10 cellular contexts compared by ENCODE assay signal in the genomic region with DNA sequence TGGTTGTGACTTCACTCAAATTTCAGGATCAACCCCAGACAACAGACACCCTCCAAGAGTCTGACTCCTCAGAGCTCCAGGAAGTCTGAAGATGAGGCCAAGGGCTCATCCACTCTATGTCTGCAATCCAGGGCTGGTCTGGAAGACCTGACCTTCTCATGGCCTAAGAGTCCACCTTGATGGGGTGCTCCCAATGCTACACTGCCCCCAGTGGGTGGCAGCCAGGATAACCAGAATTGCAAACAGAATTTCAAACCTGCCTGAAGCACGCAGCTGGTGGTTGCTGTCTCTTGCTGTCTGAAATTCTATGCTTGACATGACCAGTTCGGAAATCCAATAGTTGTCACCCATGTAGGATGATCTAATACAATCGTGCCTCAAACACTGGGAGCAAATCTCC.
DNase-seq lines count a peak whose midpoint lies in the region; ATAC-seq and TF ChIP-seq lines count a peak whose summit lies in the region.
"Had no signal": no experiment of that assay in that cellular context is flagged by ENCODE, and none has a peak within 500 bp of the region (broad histone marks: within the 10 kb centered on the region; RNA-seq: fewer than 3 reads in every experiment).

No MANE protein-coding gene starts in this region.

- DNase-seq in AG09319 (ENCODE audit: extremely low read depth, low read depth) (no peak), GM12865 (ENCODE audit: low read depth) (no peak), T-helper 17 cell (no peak), heart right ventricle (no peak), SHP77 treated with DMSO at 0.1 percent for 48 hours (lab: John Stamatoyannopoulos, UW) (no peak), AML-193 (lab: John Stamatoyannopoulos, UW) (no peak), kidney tubule cell (ENCODE audit: low spot score) (no peak)
- DNase-seq: NCI-H2081 treated with DMSO at 0.1 percent for 48 hours had no signal

- peaks cover 5% of the 10 kb centered on the region for H3K36me3 Mint-ChIP-seq in T-helper 17 cell (ENCODE audit: low read depth)

- intact Hi-C loops in heart right ventricle (cut with DNase I) = no loop called here

- no peaks in the 10 kb centered on the region for H3K9me3 ChIP-seq in T-helper 17 cell (ENCODE audit: control insufficient read depth, low read length, poor library complexity, severe bottlenecking)
- no peaks in the 10 kb centered on the region for H3K9me3 ChIP-seq in heart right ventricle

- H3K4me3 Mint-ChIP-seq in T-helper 17 cell = no peak overlapping the region

- H3K4me1 Mint-ChIP-seq in T-helper 17 cell = peaks cover 31% of the 10 kb centered on the region

- TF ChIP-seq CTCF in AG09319 (IDR thresholded peaks at IDR 0.05; ENCODE audit: low read depth, low read length) = peak; percentile 12
- peak; percentile 30 for TF ChIP-seq CTCF in GM12865 (IDR thresholded peaks at IDR 0.05; ENCODE audit: insufficient read depth, low read depth, low read length, missing control alignments)
- peak in 5 of 9 donors; percentile 30 to 53 (median 43) for TF ChIP-seq CTCF in heart right ventricle (IDR thresholded peaks at IDR 0.05)

- no peak overlapping the region for H3K27ac ChIP-seq in heart right ventricle
- H3K27ac ChIP-seq: epithelial cell of prostate had no signal

- peaks cover 0 to 61% (median 6%) of the 10 kb centered on the region in 9 donors for H3K36me3 ChIP-seq in heart right ventricle

- 61 to 74% methylated on average over 3 of the region's 3 CpGs for WGBS in heart right ventricle, 2 donors

- H3K4me1 ChIP-seq in heart right ventricle = peaks cover 0 to 3% (median 0%) of the 10 kb centered on the region in 9 donors

- ATAC-seq in T-helper 17 cell (no peak), heart right ventricle (peak in 1 of 8 donors; percentile 26), HG03354 (IDR thresholded peaks at IDR 0.05; ENCODE audit: poor library complexity, severe bottlenecking, unreplicated experiment) (no peak)

- H3K27me3 ChIP-seq in heart right ventricle = no peaks in the 10 kb centered on the region

- H3K4me3 ChIP-seq in GM12865 (ENCODE audit: low read depth, low read length) (no peak overlapping the region), heart right ventricle (no peak overlapping the region)

- H3K27me3 Mint-ChIP-seq in T-helper 17 cell = no peaks in the 10 kb centered on the region

- H3K27ac Mint-ChIP-seq in T-helper 17 cell = peak overlapping the region; percentile 100
